ENCODE assay signal across 28 cellular contexts in genomic region chr3:190594171-190594570, GRCh38.
A peak's percentile ranks its signal among the peaks of the same experiment; 100 is the strongest.
DNase-seq lines count a peak whose midpoint lies in the region; ATAC-seq, FAIRE-seq and TF ChIP-seq lines count a peak whose summit lies in the region.
"Had no signal": no experiment of that assay in that cellular context is flagged by ENCODE, and none has a peak within 500 bp of the region (broad histone marks: within the 10 kb centered on the region; RNA-seq: fewer than 3 reads in every experiment).

No MANE protein-coding gene starts in this region.

- no peak for ATAC-seq in lower lobe of right lung
- no peak for ATAC-seq in CD8-positive, alpha-beta T cell
- ATAC-seq: GM12878, Panc1 had no signal

- H3K27me3 ChIP-seq in bronchial epithelial cell (ENCODE audit: control insufficient read depth, insufficient read depth, low read length) (no peaks in the 10 kb centered on the region), lower lobe of right lung (ENCODE audit: low read depth) (no peaks in the 10 kb centered on the region)
- no peaks in the 10 kb centered on the region for H3K27me3 ChIP-seq in CD8-positive, alpha-beta T cell (ENCODE audit: insufficient read depth, low read length)
- H3K27me3 ChIP-seq: BE2C had no signal

- H3K27ac ChIP-seq in lower lobe of right lung = no peak overlapping the region
- no peak overlapping the region for H3K27ac ChIP-seq in CD8-positive, alpha-beta T cell (ENCODE audit: low read depth, low read length)
- H3K27ac ChIP-seq: 22Rv1, HL-60, KMS-11, RWPE1 had no signal

- H3K36me3 Mint-ChIP-seq in T-helper 2 cell treated with Interferon-gamma antibody and Interleukin-4, amounts not matched to agents 5 μg/mL and 100 μg/mL, for 36 hours (ENCODE audit: low read depth) = peaks cover 55% of the 10 kb centered on the region
- peaks cover 8% of the 10 kb centered on the region for H3K36me3 Mint-ChIP-seq in progenitor cell of endocrine pancreas (ENCODE audit: insufficient read depth)
- peaks cover 1% of the 10 kb centered on the region for H3K36me3 Mint-ChIP-seq in CD8-positive, alpha-beta T cell

- no peaks in the 10 kb centered on the region for H3K27me3 Mint-ChIP-seq in T-helper 2 cell treated with Interferon-gamma antibody and Interleukin-4, amounts not matched to agents 5 μg/mL and 100 μg/mL, for 36 hours (ENCODE audit: low read depth)
- H3K27me3 Mint-ChIP-seq in progenitor cell of endocrine pancreas = no peaks in the 10 kb centered on the region
- H3K27me3 Mint-ChIP-seq in CD8-positive, alpha-beta T cell (ENCODE audit: low read depth) = no peaks in the 10 kb centered on the region
- H3K27me3 Mint-ChIP-seq: IgD-negative memory B cell had no signal

- no peaks in the 10 kb centered on the region for H3K4me1 ChIP-seq in lower lobe of right lung
- no peaks in the 10 kb centered on the region for H3K4me1 ChIP-seq in CD8-positive, alpha-beta T cell (ENCODE audit: insufficient read depth, low read length)
- H3K4me1 ChIP-seq: BE2C had no signal

- intact Hi-C loops in lower lobe of right lung (cut with DNase I) = no loop called here
- intact Hi-C loops in CD8-positive, alpha-beta T cell (cut with DNase I, micrococcal nuclease) = no loop called here

- H3K36me3 ChIP-seq in bronchial epithelial cell (ENCODE audit: control insufficient read depth, insufficient read depth, low read length) = no peaks in the 10 kb centered on the region
- H3K36me3 ChIP-seq in lower lobe of right lung = no peaks in the 10 kb centered on the region
- H3K36me3 ChIP-seq in CD8-positive, alpha-beta T cell (ENCODE audit: insufficient read depth, low read length) = no peaks in the 10 kb centered on the region
- H3K36me3 ChIP-seq: BE2C had no signal

- TF ChIP-seq POLR2A in H54 (IDR thresholded peaks at IDR 0.05; ENCODE audit: low read depth, low read length) = no peak

- H3K9me3 Mint-ChIP-seq in T-helper 2 cell treated with Interferon-gamma antibody and Interleukin-4, amounts not matched to agents 5 μg/mL and 100 μg/mL, for 36 hours = peaks cover 18% of the 10 kb centered on the region
- H3K9me3 Mint-ChIP-seq in progenitor cell of endocrine pancreas (ENCODE audit: low read depth) = peaks cover 14% of the 10 kb centered on the region
- H3K9me3 Mint-ChIP-seq in CD8-positive, alpha-beta T cell = no peaks in the 10 kb centered on the region

- no peak overlapping the region for H3K4me3 ChIP-seq in bronchial epithelial cell (ENCODE audit: low read depth, low read length)
- no peak overlapping the region for H3K4me3 ChIP-seq in lower lobe of right lung
- no peak overlapping the region for H3K4me3 ChIP-seq in CD8-positive, alpha-beta T cell (ENCODE audit: low read depth, low read length)
- H3K4me3 ChIP-seq: GM12878 had no signal

- CTCF ChIA-PET in CD8-positive, alpha-beta T cell (lab: Charles Lee) = no interaction called here

- no peak for DNase-seq in T-helper 2 cell treated with Interferon-gamma antibody and Interleukin-4, amounts not matched to agents 5 μg/mL and 100 μg/mL, for 36 hours (ENCODE audit: low spot score)
- no peak for DNase-seq in T-helper 2 cell
- DNase-seq in H54 (ENCODE audit: insufficient read length, low spot score) = no peak
- no peak for DNase-seq in bronchial epithelial cell (ENCODE audit: low read depth)
- no peak for DNase-seq in progenitor cell of endocrine pancreas (ENCODE audit: low spot score, unreplicated experiment)
- no peak for DNase-seq in lower lobe of right lung
- no peak for DNase-seq in NCI-H69 (lab: John Stamatoyannopoulos, UW)
- DNase-seq in CD8-positive, alpha-beta T cell = no peak
- DNase-seq: BE2C, COR-L47, EL, GDM1, MM.1S, NCI-H1048, NCI-H1417, NCI-H1694, NCI-H2029 treated with DMSO at 0.1 percent for 48 hours, NCI-H446 treated with DMSO at 0.1 percent for 48 hours, NCI-H526, SHP77 had no signal

- FAIRE-seq in H54 (lab: Jason Lieb, UNC) = peak; percentile 48
- peak; percentile 18 for FAIRE-seq in bronchial epithelial cell (lab: Jason Lieb, UNC)
- FAIRE-seq: GM12878 had no signal

- POLR2A ChIA-PET in CD8-positive, alpha-beta T cell (lab: Charles Lee) = no interaction called here

- TF ChIP-seq CTCF in bronchial epithelial cell (IDR thresholded peaks at IDR 0.05; ENCODE audit: insufficient read depth, low read length, severe bottlenecking) = no peak
- TF ChIP-seq CTCF in progenitor cell of endocrine pancreas (IDR thresholded peaks at IDR 0.05; ENCODE audit: unreplicated experiment) = no peak
- TF ChIP-seq CTCF in lower lobe of right lung (IDR thresholded peaks at IDR 0.05) = no peak
- TF ChIP-seq CTCF in CD8-positive, alpha-beta T cell (IDR thresholded peaks at IDR 0.05) = no peak

- peaks cover 26% of the 10 kb centered on the region for H3K4me1 Mint-ChIP-seq in T-helper 2 cell treated with Interferon-gamma antibody and Interleukin-4, amounts not matched to agents 5 μg/mL and 100 μg/mL, for 36 hours (ENCODE audit: low read depth)
- peaks cover 62% of the 10 kb centered on the region for H3K4me1 Mint-ChIP-seq in progenitor cell of endocrine pancreas (ENCODE audit: low read depth)
- no peaks in the 10 kb centered on the region for H3K4me1 Mint-ChIP-seq in CD8-positive, alpha-beta T cell (ENCODE audit: low read depth)

- no peaks in the 10 kb centered on the region for H3K9me3 ChIP-seq in lower lobe of right lung
- no peaks in the 10 kb centered on the region for H3K9me3 ChIP-seq in CD8-positive, alpha-beta T cell (ENCODE audit: low read length)
- H3K9me3 ChIP-seq: BE2C had no signal

- peak overlapping the region; percentile 8 for H3K4me3 Mint-ChIP-seq in T-helper 2 cell treated with Interferon-gamma antibody and Interleukin-4, amounts not matched to agents 5 μg/mL and 100 μg/mL, for 36 hours
- H3K4me3 Mint-ChIP-seq in progenitor cell of endocrine pancreas (ENCODE audit: low read depth) = no peak overlapping the region
- no peak overlapping the region for H3K4me3 Mint-ChIP-seq in CD8-positive, alpha-beta T cell
- H3K4me3 Mint-ChIP-seq: CD14-positive monocyte, IgD-negative memory B cell had no signal

- no peak overlapping the region for H3K27ac Mint-ChIP-seq in T-helper 2 cell treated with Interferon-gamma antibody and Interleukin-4, amounts not matched to agents 5 μg/mL and 100 μg/mL, for 36 hours
- peak overlapping the region; percentile 91 for H3K27ac Mint-ChIP-seq in progenitor cell of endocrine pancreas
- no peak overlapping the region for H3K27ac Mint-ChIP-seq in CD8-positive, alpha-beta T cell
- H3K27ac Mint-ChIP-seq: IgD-negative memory B cell had no signal
